ENCODE assay signal across 14 cellular contexts in genomic region chr9:93121316-93122241, GRCh38. TPM values are rescaled to one million over a fixed set of nuclear protein-coding genes. Genes with fewer than 3 reads are reported as not detected.
DNase-seq lines count a peak whose midpoint lies in the region; ATAC-seq and TF ChIP-seq lines count a peak whose summit lies in the region.
"Had no signal": no experiment of that assay in that cellular context is flagged by ENCODE, and none has a peak within 500 bp of the region (broad histone marks: within the 10 kb centered on the region; RNA-seq: fewer than 3 reads in every experiment).

No MANE protein-coding gene starts in this region.

- H3K36me3 Mint-ChIP-seq in chondrocyte (ENCODE audit: low read depth), result peaks cover 10% of the 10 kb centered on the region

- peak overlapping the region in 4 of 10 donors; percentile 15 to 91 (median 62) for H3K27ac ChIP-seq in heart right ventricle

- no peaks in the 10 kb centered on the region for H3K9me3 Mint-ChIP-seq in chondrocyte (ENCODE audit: low read depth)
- H3K9me3 Mint-ChIP-seq: activated CD4-positive, alpha-beta T cell treated with anti-CD3 and anti-CD28 coated beads, Interleukin-2, amount 10 ng/mL, durations not matched to agents 24 days and 14 days; activated naive CD4-positive, alpha-beta T cell treated with anti-CD3 and anti-CD28 coated beads, Interleukin-2, amount 50 U/mL, for 72 hours; nephron had no signal

- peaks cover 0 to 56% (median 24%) of the 10 kb centered on the region in 9 donors for H3K36me3 ChIP-seq in heart right ventricle

- H3K4me1 Mint-ChIP-seq in chondrocyte (ENCODE audit: low read depth), result peaks cover 20% of the 10 kb centered on the region

- intact Hi-C loops in Right ventricle myocardium inferior (cut with DNase I) (no loop called here), heart right ventricle (cut with DNase I) (no loop called here)

- H3K27ac Mint-ChIP-seq in chondrocyte (ENCODE audit: unreplicated experiment), result no peak overlapping the region
- H3K27ac Mint-ChIP-seq: nephron had no signal

- H3K4me1 ChIP-seq in heart right ventricle, result peaks cover 14 to 72% (median 22%) of the 10 kb centered on the region in 9 donors

- no peak overlapping the region for H3K4me3 ChIP-seq in heart right ventricle
- H3K4me3 ChIP-seq in foreskin fibroblast (ENCODE audit: low read depth in 1 of 2, low read length in 2 of 2), result no peak overlapping the region
- H3K4me3 ChIP-seq: smooth muscle cell had no signal

- DNase-seq in Right ventricle myocardium inferior (ENCODE audit: missing footprints) (peak; percentile 46), heart right ventricle (no peak), chondrocyte (ENCODE audit: low spot score) (peak; percentile 84), myocyte (ENCODE audit: low read depth) (peak; percentile 41), ureter (ENCODE audit: low spot score) (peak; percentile 43), foreskin fibroblast (no peak), epidermal melanocyte (ENCODE audit: insufficient read length, low spot score) (no peak), anterior cingulate cortex (lab: John Stamatoyannopoulos, UW) (no peak)
- DNase-seq: activated CD4-positive, alpha-beta T cell treated with anti-CD3 and anti-CD28 coated beads, Interleukin-2, amount 10 ng/mL, durations not matched to agents 24 days and 14 days; cortex of kidney had no signal

- ATAC-seq in Right ventricle myocardium inferior (no peak), heart right ventricle (no peak)
- ATAC-seq: activated naive CD4-positive, alpha-beta T cell treated with anti-CD3 and anti-CD28 coated beads, Interleukin-2, amount 50 U/mL, for 72 hours; HCT116 had no signal

- no peaks in the 10 kb centered on the region for H3K9me3 ChIP-seq in heart right ventricle

- TF ChIP-seq CTCF in heart right ventricle (IDR thresholded peaks at IDR 0.05) (no peak), chondrocyte (IDR thresholded peaks at IDR 0.05) (no peak), foreskin fibroblast (IDR thresholded peaks at IDR 0.05; ENCODE audit: low read depth, low read length) (no peak)

- 91% methylated on average over 20 of the region's 20 CpGs for WGBS in heart right ventricle, 2 donors

- no peaks in the 10 kb centered on the region for H3K27me3 ChIP-seq in heart right ventricle

- no peak overlapping the region for H3K4me3 Mint-ChIP-seq in chondrocyte (ENCODE audit: unreplicated experiment)
- H3K4me3 Mint-ChIP-seq: activated CD4-positive, alpha-beta T cell treated with anti-CD3 and anti-CD28 coated beads, Interleukin-2, amount 10 ng/mL, durations not matched to agents 24 days and 14 days; nephron had no signal

- H3K27me3 Mint-ChIP-seq in chondrocyte (ENCODE audit: low read depth), result no peaks in the 10 kb centered on the region
- H3K27me3 Mint-ChIP-seq: activated CD4-positive, alpha-beta T cell treated with anti-CD3 and anti-CD28 coated beads, Interleukin-2, amount 10 ng/mL, durations not matched to agents 24 days and 14 days had no signal

RNA-seq across cellular contexts. Expression of gene NINJ1, which starts 12.5 kb away (rescaled TPM):
- total RNA-seq in Right ventricle myocardium inferior (55.5 TPM), heart right ventricle (10 to 100 TPM; 35.5 to 77.1 (median 41.3) TPM), chondrocyte (31.5 to 35.4 TPM (median 33.6 TPM) in 3 replicates), myocyte (33.6 and 78.3 TPM in 2 replicates), ureter (32.1 TPM)
- 10 to 100 TPM; 39.8 to 50.3 TPM for polyA plus RNA-seq in heart right ventricle
- polyA plus RNA-seq in myocyte (2012), result 27.3 TPM

RNA-seq across cellular contexts. Expression of gene CARD19, which starts 25.6 kb away (rescaled TPM):
- total RNA-seq in Right ventricle myocardium inferior (27.1 TPM), heart right ventricle (10 to 100 TPM; 22.3 to 33.7 (median 25.9) TPM), chondrocyte (28.3 to 41.7 TPM (median 40.5 TPM) in 3 replicates), myocyte (61.2 and 143 TPM in 2 replicates), ureter (31.3 TPM)
- 10 to 100 TPM; 41.9 to 47.3 TPM for polyA plus RNA-seq in heart right ventricle
- polyA plus RNA-seq in myocyte (2012), result 45.0 TPM

Comparison
In these comparisons a context has a peak if more than half of its experiments do, and no peak if none do; other contexts are left out.
1. DNase-seq: peak in Right ventricle myocardium inferior (single experiment), chondrocyte (single experiment), myocyte (single experiment) and ureter (single experiment); none in heart right ventricle (0 of 2), foreskin fibroblast (0 of 2), epidermal melanocyte (single experiment) and anterior cingulate cortex (0 of 58).